Comparison of ENCODE assay signal across 12 cellular contexts in genomic region chr9:13034696-13035006, GRCh38.
A peak's percentile ranks its signal among the peaks of the same experiment; 100 is the strongest.
DNase-seq lines count a peak whose midpoint lies in the region; ATAC-seq, FAIRE-seq and TF ChIP-seq lines count a peak whose summit lies in the region.
"Had no signal": no experiment of that assay in that cellular context is flagged by ENCODE, and none has a peak within 500 bp of the region (broad histone marks: within the 10 kb centered on the region; RNA-seq: fewer than 3 reads in every experiment).

No MANE protein-coding gene starts in this region.

- peak overlapping the region; percentile 96 for H2AFZ ChIP-seq in ACC112 (ENCODE audit: low read length, unreplicated experiment)
- peak overlapping the region; percentile 68; the same call in 1 of the 2 replicates for H2AFZ ChIP-seq in K562 (ENCODE audit: low read depth, low read length)

- H3K27ac ChIP-seq in ACC112 (ENCODE audit: low read depth, low read length): no peak overlapping the region
- H3K27ac ChIP-seq in K562 (ENCODE audit: extremely low read depth, low read depth, low read length): no peak overlapping the region
- H3K27ac ChIP-seq in CD4-positive, alpha-beta memory T cell (ENCODE audit: low read depth, low read length): no peak overlapping the region

- FAIRE-seq in K562 (lab: Jason Lieb, UNC): no peak
- FAIRE-seq: urothelium cell line had no signal

- no peaks in the 10 kb centered on the region for H3K9me1 ChIP-seq in K562 (ENCODE audit: control insufficient read depth, insufficient read depth, low read length)

- no peak for TF ChIP-seq EP300 in K562 (IDR thresholded peaks at IDR 0.05; ENCODE audit: low read length)

- CTCF ChIA-PET in K562 (lab: Yijun Ruan, JAX; ENCODE audit: low intra/inter-chr PET ratio): interaction anchor here (1.6 kb wide), 1 partner anchor 54 kb away, joined by 10 read pairs; no protein-coding TSS in a partner anchor
- CTCF ChIA-PET in activated CD8-positive, alpha-beta memory T cell treated with anti-CD3 and anti-CD28 coated beads, Interleukin-2, amount 10 ng/mL, durations not matched to agents 7 days and 5 days (lab: Charles Lee): interaction anchor here (0.7 kb wide), 1 partner anchor 48 kb away, joined by 3 read pairs; no protein-coding TSS in a partner anchor
- CTCF ChIA-PET in CD4-positive, alpha-beta memory T cell (lab: Charles Lee; ENCODE audit: partially characterized antibody): no interaction called here

- H3K9me3 ChIP-seq in K562 (replicated peaks; ENCODE audit: control insufficient read depth, insufficient read depth, low read depth, low read length): no peaks in the 10 kb centered on the region
- H3K9me3 ChIP-seq in CD4-positive, alpha-beta memory T cell (ENCODE audit: control insufficient read depth in 1 of 2, low read length in 2 of 2): no peaks in the 10 kb centered on the region

- intact Hi-C loops in K562 (cut with micrococcal nuclease): loop anchor here (2.0 to 10.0 kb wide), 3 partner anchors 54 to 1730 kb away; no protein-coding TSS in a partner anchor
- intact Hi-C loops in CD4-positive, alpha-beta memory T cell (cut with micrococcal nuclease): no loop called here

- H3K9me3 Mint-ChIP-seq in nephron: no peaks in the 10 kb centered on the region
- H3K9me3 Mint-ChIP-seq in activated CD8-positive, alpha-beta memory T cell treated with anti-CD3 and anti-CD28 coated beads, Interleukin-2, amount 10 ng/mL, durations not matched to agents 7 days and 5 days (ENCODE audit: low read depth): peaks cover 2% of the 10 kb centered on the region
- peaks cover 0 to 21% (median 10%) of the 10 kb centered on the region in 8 donors for H3K9me3 Mint-ChIP-seq in CD4-positive, alpha-beta memory T cell

- H3K4me1 Mint-ChIP-seq in nephron: peaks cover 26% of the 10 kb centered on the region
- no peaks in the 10 kb centered on the region for H3K4me1 Mint-ChIP-seq in activated CD8-positive, alpha-beta memory T cell treated with anti-CD3 and anti-CD28 coated beads, Interleukin-2, amount 10 ng/mL, durations not matched to agents 7 days and 5 days
- no peaks in the 10 kb centered on the region for H3K4me1 Mint-ChIP-seq in CD4-positive, alpha-beta memory T cell
- H3K4me1 Mint-ChIP-seq: activated CD4-positive, alpha-beta memory T cell treated with anti-CD3 and anti-CD28 coated beads, Interleukin-2, amount 10 ng/mL, durations not matched to agents 7 days and 5 days; memory B cell had no signal

- H3K36me3 ChIP-seq in ACC112 (ENCODE audit: insufficient read depth, low read length): no peaks in the 10 kb centered on the region
- no peaks in the 10 kb centered on the region for H3K36me3 ChIP-seq in K562 (ENCODE audit: control insufficient read depth, insufficient read depth, low read length)
- H3K36me3 ChIP-seq in CD4-positive, alpha-beta memory T cell (ENCODE audit: insufficient read depth, low read length): no peaks in the 10 kb centered on the region

- TF ChIP-seq POLR2A in K562 (conservative IDR thresholded peaks at IDR 0.05): no peak

- no TSS peak for BruUV-seq in K562 (replicated peaks; lab: Mats Ljungman, UMichigan)

- H3K79me2 ChIP-seq in ACC112 (ENCODE audit: control insufficient read depth, insufficient read depth, low read length, unreplicated experiment) (no peaks in the 10 kb centered on the region), K562 (ENCODE audit: control insufficient read depth, insufficient read depth, low read length) (no peaks in the 10 kb centered on the region)

- no peak overlapping the region for H3K4me2 ChIP-seq in K562 (ENCODE audit: insufficient read depth, low read length)

- peaks cover 4% of the 10 kb centered on the region for H3K4me1 ChIP-seq in ACC112 (ENCODE audit: control insufficient read depth, insufficient read depth, low read length, unreplicated experiment)
- H3K4me1 ChIP-seq in K562 (replicated peaks in 1 of 2; ENCODE audit: control insufficient read depth in 2 of 2, insufficient read depth in 2 of 2, low read length in 2 of 2): no peaks in the 10 kb centered on the region
- H3K4me1 ChIP-seq in CD4-positive, alpha-beta memory T cell (ENCODE audit: insufficient read depth, low read length): no peaks in the 10 kb centered on the region

- H3K4me3 ChIP-seq in ACC112 (ENCODE audit: low read depth, low read length): peak overlapping the region; percentile 69
- no peak overlapping the region for H3K4me3 ChIP-seq in K562
- H3K4me3 ChIP-seq in CD4-positive, alpha-beta memory T cell (ENCODE audit: low read length in 2 of 2): no peak overlapping the region

- peak overlapping the region; percentile 61 to 71 (median 66) for H3K4me3 Mint-ChIP-seq in nephron
- H3K4me3 Mint-ChIP-seq in activated CD8-positive, alpha-beta memory T cell treated with anti-CD3 and anti-CD28 coated beads, Interleukin-2, amount 10 ng/mL, durations not matched to agents 7 days and 5 days: no peak overlapping the region
- H3K4me3 Mint-ChIP-seq in CD4-positive, alpha-beta memory T cell: no peak overlapping the region
- H3K4me3 Mint-ChIP-seq: activated CD4-positive, alpha-beta memory T cell treated with anti-CD3 and anti-CD28 coated beads, Interleukin-2, amount 10 ng/mL, durations not matched to agents 7 days and 5 days; memory B cell had no signal

- WGBS in K562 (ENCODE audit: insufficient coverage, low coverage, missing lambda C conversion rate): 41% methylated on average over 3 of the region's 3 CpGs

- POLR2A ChIA-PET in K562 (lab: Yijun Ruan, JAX): no interaction called here
- POLR2A ChIA-PET in CD4-positive, alpha-beta memory T cell (lab: Charles Lee; ENCODE audit: partially characterized antibody): no interaction called here

- no peaks in the 10 kb centered on the region for H3K27me3 Mint-ChIP-seq in nephron (ENCODE audit: low read depth)
- no peaks in the 10 kb centered on the region for H3K27me3 Mint-ChIP-seq in activated CD8-positive, alpha-beta memory T cell treated with anti-CD3 and anti-CD28 coated beads, Interleukin-2, amount 10 ng/mL, durations not matched to agents 7 days and 5 days
- H3K27me3 Mint-ChIP-seq in CD4-positive, alpha-beta memory T cell: no peaks in the 10 kb centered on the region
- H3K27me3 Mint-ChIP-seq: activated CD4-positive, alpha-beta memory T cell treated with anti-CD3 and anti-CD28 coated beads, Interleukin-2, amount 10 ng/mL, durations not matched to agents 7 days and 5 days; memory B cell had no signal

- DNase-seq in NCI-H1092 treated with DMSO at 0.1 percent for 48 hours (lab: John Stamatoyannopoulos, UW): peak; percentile 93
- no peak for DNase-seq in K562 (ENCODE audit: extremely low read depth in 1 of 4, low spot score in 3 of 4)
- DNase-seq in activated CD8-positive, alpha-beta memory T cell treated with anti-CD3 and anti-CD28 coated beads, Interleukin-2, amount 10 ng/mL, durations not matched to agents 7 days and 5 days: no peak
- DNase-seq in HK-2 (ENCODE audit: unreplicated experiment): no peak
- no peak for DNase-seq in CD4-positive, alpha-beta memory T cell
- DNase-seq: activated CD4-positive, alpha-beta memory T cell treated with anti-CD3 and anti-CD28 coated beads, Interleukin-2, amount 10 ng/mL, durations not matched to agents 7 days and 5 days; activated naive CD4-positive, alpha-beta T cell treated with anti-CD3 and anti-CD28 coated beads, Interleukin-2, amount 50 U/mL, for 16 hours had no signal

- no peak for TF ChIP-seq RAD21 in K562 (CRISPR knock-in tag; conservative IDR thresholded peaks at IDR 0.05 in 1 of 2, IDR thresholded peaks at IDR 0.05 in 1 of 2)

- no peaks in the 10 kb centered on the region for H3K36me3 Mint-ChIP-seq in nephron (ENCODE audit: low read depth)
- H3K36me3 Mint-ChIP-seq in activated CD8-positive, alpha-beta memory T cell treated with anti-CD3 and anti-CD28 coated beads, Interleukin-2, amount 10 ng/mL, durations not matched to agents 7 days and 5 days: no peaks in the 10 kb centered on the region
- H3K36me3 Mint-ChIP-seq in CD4-positive, alpha-beta memory T cell: no peaks in the 10 kb centered on the region
- H3K36me3 Mint-ChIP-seq: memory B cell had no signal

- H3K27me3 ChIP-seq in ACC112 (ENCODE audit: insufficient read depth, low read length) (no peaks in the 10 kb centered on the region), K562 (ENCODE audit: control insufficient read depth in 2 of 2, insufficient read depth in 2 of 2, low read length in 2 of 2) (no peaks in the 10 kb centered on the region)
- no peaks in the 10 kb centered on the region for H3K27me3 ChIP-seq in CD4-positive, alpha-beta memory T cell (ENCODE audit: insufficient read depth, low read length)

- in situ Hi-C loops in K562 (cut with MboI): no loop called here

- H3K9ac ChIP-seq in K562 (ENCODE audit: insufficient read depth in 1 of 2, low read depth in 2 of 2, low read length in 2 of 2): no peak overlapping the region

- no peaks in the 10 kb centered on the region for H4K20me1 ChIP-seq in K562 (replicated peaks; ENCODE audit: control insufficient read depth, insufficient read depth, low read length)

- TF ChIP-seq CTCF in K562 (IDR thresholded peaks at IDR 0.05 in 2 of 3, conservative IDR thresholded peaks at IDR 0.05 in 1 of 3; ENCODE audit: insufficient read depth in 2 of 3, low read depth in 1 of 3, low read length in 3 of 3) (no peak), nephron (IDR thresholded peaks at IDR 0.05; ENCODE audit: unreplicated experiment in 3 of 3) (no peak)

- ATAC-seq in K562 (no peak), GM18520 (IDR thresholded peaks at IDR 0.05; ENCODE audit: unreplicated experiment) (no peak)
- no peak for ATAC-seq in activated CD8-positive, alpha-beta memory T cell treated with anti-CD3 and anti-CD28 coated beads, Interleukin-2, amount 10 ng/mL, durations not matched to agents 7 days and 5 days

- H3K27ac Mint-ChIP-seq in nephron: peak overlapping the region; percentile 64 to 75 (median 73)
- no peak overlapping the region for H3K27ac Mint-ChIP-seq in activated CD8-positive, alpha-beta memory T cell treated with anti-CD3 and anti-CD28 coated beads, Interleukin-2, amount 10 ng/mL, durations not matched to agents 7 days and 5 days
- no peak overlapping the region for H3K27ac Mint-ChIP-seq in CD4-positive, alpha-beta memory T cell
- H3K27ac Mint-ChIP-seq: activated CD4-positive, alpha-beta memory T cell treated with anti-CD3 and anti-CD28 coated beads, Interleukin-2, amount 10 ng/mL, durations not matched to agents 7 days and 5 days; memory B cell had no signal

TF ChIP-seq in K562, 482 proteins besides CTCF, POLR2A, EP300 and RAD21 (continues in another document):
- TF ChIP-seq NRF1 (conservative IDR thresholded peaks at IDR 0.05 in 1 of 2, IDR thresholded peaks at IDR 0.05 in 1 of 2) (no peak), CAMTA2 (CRISPR knock-in tag; conservative IDR thresholded peaks at IDR 0.05) (no peak)

Comparison
In these comparisons a context has a peak if more than half of its experiments do, and no peak if none do; other contexts are left out.
1. H3K27ac Mint-ChIP-seq: peak in nephron (3 of 3); none in activated CD8-positive, alpha-beta memory T cell treated with anti-CD3 and anti-CD28 coated beads, Interleukin-2, amount 10 ng/mL, durations not matched to agents 7 days and 5 days (single experiment) and CD4-positive, alpha-beta memory T cell (0 of 7).
2. H3K4me3 Mint-ChIP-seq: peak in nephron (3 of 3); none in activated CD8-positive, alpha-beta memory T cell treated with anti-CD3 and anti-CD28 coated beads, Interleukin-2, amount 10 ng/mL, durations not matched to agents 7 days and 5 days (single experiment) and CD4-positive, alpha-beta memory T cell (0 of 8).